In genomic region chr9:100352727-100353505, GRCh38 we compare ENCODE assay signal across 8 cellular contexts. TPM values are rescaled to one million over a fixed set of nuclear protein-coding genes. Genes with fewer than 3 reads are reported as not detected.
DNase-seq lines count a peak whose midpoint lies in the region; ATAC-seq and TF ChIP-seq lines count a peak whose summit lies in the region.

Gene TEX10, minus strand, starts transcription at chr9:100352942. Its CDS starts 3,579 bp downstream, at chr9:100349363.

- peaks cover 62% of the 10 kb centered on the region for H3K36me3 Mint-ChIP-seq in activated T-cell treated with anti-CD3 and anti-CD28 coated beads, Interleukin-2, amount 50 U/mL, for 24 hours (ENCODE audit: low read depth)

- peak within 1 kb of the TSS; percentile 67 for H3K9ac ChIP-seq in muscle layer of colon (ENCODE audit: low read length)

- H3K27ac Mint-ChIP-seq in activated T-cell treated with anti-CD3 and anti-CD28 coated beads, Interleukin-2, amount 50 U/mL, for 24 hours, result peak within 1 kb of the TSS; percentile 95

- H3K4me3 ChIP-seq in muscle layer of colon (ENCODE audit: low read depth in 1 of 2, low read length in 2 of 2), result peak within 1 kb of the TSS; percentile 62 to 79

- H3K4me3 Mint-ChIP-seq in activated T-cell treated with anti-CD3 and anti-CD28 coated beads, Interleukin-2, amount 50 U/mL, for 24 hours, result peak within 1 kb of the TSS; percentile 97

- H3K36me3 ChIP-seq in muscle layer of colon (ENCODE audit: insufficient read depth, low read length), result no peaks in the 10 kb centered on the region

- no peaks in the 10 kb centered on the region for H3K9me3 ChIP-seq in muscle layer of colon (ENCODE audit: low read length)

- H3K4me1 Mint-ChIP-seq in activated T-cell treated with anti-CD3 and anti-CD28 coated beads, Interleukin-2, amount 50 U/mL, for 24 hours (ENCODE audit: low read depth), result peaks cover 50% of the 10 kb centered on the region

- TF ChIP-seq EP300 in Ishikawa (IDR thresholded peaks at IDR 0.05; ENCODE audit: borderline replicate concordance), result peak; percentile 36

- peak within 1 kb of the TSS; percentile 85 for H3K27ac ChIP-seq in muscle layer of colon (ENCODE audit: low read depth, low read length)

- H3K9me3 Mint-ChIP-seq in activated T-cell treated with anti-CD3 and anti-CD28 coated beads, Interleukin-2, amount 50 U/mL, for 24 hours, result peaks cover 4% of the 10 kb centered on the region

- no peaks in the 10 kb centered on the region for H3K27me3 ChIP-seq in muscle layer of colon (ENCODE audit: control insufficient read depth in 1 of 2, insufficient read depth in 2 of 2, low read length in 2 of 2)

- TF ChIP-seq RAD21 in Ishikawa (IDR thresholded peaks at IDR 0.05; ENCODE audit: low read depth), result no peak

- ATAC-seq in GM21576 (IDR thresholded peaks at IDR 0.05; ENCODE audit: unreplicated experiment) (peak; percentile 81), esophagus mucosa (peak; percentile 95)

- no peaks in the 10 kb centered on the region for H3K27me3 Mint-ChIP-seq in activated T-cell treated with anti-CD3 and anti-CD28 coated beads, Interleukin-2, amount 50 U/mL, for 24 hours

- DNase-seq in DMS153 (lab: John Stamatoyannopoulos, UW), result peak; percentile 77
- peak; percentile 92 for DNase-seq in activated T-cell treated with anti-CD3 and anti-CD28 coated beads, Interleukin-2, amount 50 U/mL, for 24 hours
- peak; percentile 78 to 82 for DNase-seq in stimulated activated CD8-positive, alpha-beta memory T cell treated with anti-CD3 and anti-CD28 coated beads, Interleukin-7, amount 100 ng/mL, for 1 hour (ENCODE audit: low read depth in 2 of 2)

- peaks cover 16% of the 10 kb centered on the region for H3K4me1 ChIP-seq in muscle layer of colon (ENCODE audit: insufficient read depth, low read length)

TF ChIP-seq in Ishikawa, 13 proteins besides CTCF, POLR2A, EP300 and RAD21:
- no peak for TF ChIP-seq CEBPB (IDR thresholded peaks at IDR 0.05)
- TF ChIP-seq TEAD4 (IDR thresholded peaks at IDR 0.05), result peak; percentile 13; the same call in 1 of the 2 replicates
- no peak for TF ChIP-seq YY1 (IDR thresholded peaks at IDR 0.05; ENCODE audit: low read depth)
- TF ChIP-seq TAF1 (IDR thresholded peaks at IDR 0.05; ENCODE audit: low read depth), result peak; percentile 78
- TF ChIP-seq ZBTB7A (IDR thresholded peaks at IDR 0.05; ENCODE audit: low read depth), result peak; percentile 99
- TF ChIP-seq TCF12 (IDR thresholded peaks at IDR 0.05; ENCODE audit: low read depth), result peak; percentile 67; the same call in 1 of the 2 replicates
- peak; percentile 2; the same call in 1 of the 2 replicates for TF ChIP-seq NFIC (IDR thresholded peaks at IDR 0.05)
- TF ChIP-seq USF1 (IDR thresholded peaks at IDR 0.05), result peak; percentile 99
- peak; percentile 96 for TF ChIP-seq MAX (IDR thresholded peaks at IDR 0.05)
TF ChIP-seq in Ishikawa: peak in this region for 7.

TF ChIP-seq in PFSK-1, 5 proteins besides CTCF, POLR2A, EP300 and RAD21:
- TF ChIP-seq FOXP2 (optimal IDR thresholded peaks at IDR 0.05; ENCODE audit: borderline replicate concordance, extremely low read depth, extremely low read length, insufficient read depth), result peak; percentile 90
- peak in 1 of 2 experiments; percentile 32; a peak in 1 of 4 replicates for TF ChIP-seq REST (IDR thresholded peaks at IDR 0.05; ENCODE audit: insufficient read depth in 1 of 2, low read depth in 2 of 2, low read length in 2 of 2)
- peak; percentile 83; the same call in 1 of the 2 replicates for TF ChIP-seq TAF1 (IDR thresholded peaks at IDR 0.05; ENCODE audit: borderline replicate concordance, insufficient read depth, low read length)
- peak; percentile 82 for TF ChIP-seq POLR2AphosphoS5 (IDR thresholded peaks at IDR 0.05; ENCODE audit: low read depth, low read length)
- TF ChIP-seq SIN3A (IDR thresholded peaks at IDR 0.05; ENCODE audit: borderline replicate concordance, insufficient read depth, low read length), result peak; percentile 88; the same call in 1 of the 2 replicates

RNA-seq across cellular contexts. Expression of gene TEX10, which starts in this region (rescaled TPM):
- 10.9 TPM for polyA plus RNA-seq in PFSK-1 (2012; ENCODE audit: insufficient read length, low read depth)
- total RNA-seq in esophagus mucosa, result 12.5 TPM

Comparison
In these comparisons a context has a peak if more than half of its experiments do, and no peak if none do; other contexts are left out.
1. Peak in every context shown above with its lines: DNase-seq, ATAC-seq, H3K4me3 ChIP-seq and H3K27ac ChIP-seq.